In genomic region chr2:170815311-170815710, GRCh38 we compare ENCODE assay signal across 1 cellular context.
TF ChIP-seq lines count a peak whose summit lies in the region.

No MANE protein-coding gene starts in this region.

TF ChIP-seq in GM12878, 131 proteins besides CTCF, POLR2A, EP300 and RAD21 (continued from another document):
- TF ChIP-seq HSF1 (IDR thresholded peaks at IDR 0.05; ENCODE audit: low read depth, low read length) (no peak), RAD51 (IDR thresholded peaks at IDR 0.05) (no peak), MYC (IDR thresholded peaks at IDR 0.05; ENCODE audit: insufficient read depth, insufficient read length, insufficient replicate concordance, low read length, severe bottlenecking) (no peak), CREM (IDR thresholded peaks at IDR 0.05; ENCODE audit: low read depth) (no peak), SUZ12 (IDR thresholded peaks at IDR 0.05; ENCODE audit: unreplicated experiment) (no peak), YBX1 (IDR thresholded peaks at IDR 0.05) (no peak), E2F4 (IDR thresholded peaks at IDR 0.05; ENCODE audit: low read depth, low read length) (no peak), NBN (IDR thresholded peaks at IDR 0.05) (no peak)
